Comparison of ENCODE assay signal across 27 cellular contexts in the genomic region with DNA sequence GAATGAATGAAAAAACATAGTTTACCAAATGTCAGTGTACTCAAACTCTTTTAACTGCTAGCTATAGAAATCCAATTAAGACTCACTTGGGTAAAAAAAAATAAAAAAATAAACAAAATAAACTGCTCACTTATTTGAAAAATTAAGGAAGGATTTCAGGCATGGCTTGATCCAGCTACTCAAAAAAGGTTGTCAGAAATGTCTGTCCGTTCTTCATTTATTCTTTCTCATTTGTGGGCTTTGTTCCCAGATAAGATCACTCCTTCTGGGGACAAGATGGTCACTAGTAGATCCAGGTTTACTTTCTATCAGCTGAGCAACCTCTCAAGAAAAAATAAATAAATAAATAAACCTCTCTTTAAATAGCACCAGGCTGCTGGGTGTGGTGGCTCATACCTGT.
"Had no signal": no experiment of that assay in that cellular context is flagged by ENCODE, and none has a peak within 500 bp of the region (broad histone marks: within the 10 kb centered on the region; RNA-seq: fewer than 3 reads in every experiment).

No MANE protein-coding gene starts in this region.

- H3K4me3 ChIP-seq: stomach, suprapubic skin, testis, thoracic aorta, thyroid gland, tibial artery, tibial nerve, transverse colon, upper lobe of left lung, upper lobe of right lung, uterus, vagina had no signal

- H3K4me1 ChIP-seq: stomach, suprapubic skin, testis, thyroid gland, tibial artery, transverse colon, upper lobe of left lung, upper lobe of right lung, uterus, vagina had no signal

- H3K9me3 ChIP-seq: stomach, suprapubic skin, testis, thoracic aorta, thyroid gland, tibial artery, tibial nerve, transverse colon, upper lobe of left lung, upper lobe of right lung, uterus, vagina had no signal

- H3K36me3 ChIP-seq: stomach, suprapubic skin, thoracic aorta, thyroid gland, tibial artery, tibial nerve, transverse colon, upper lobe of left lung, upper lobe of right lung, uterus, vagina had no signal

- DNase-seq: stimulated activated CD4-positive, alpha-beta T cell treated with anti-CD3 and anti-CD28 coated beads, Interleukin-2, amount 100 ng/mL, for 48 hours; stimulated activated CD4-positive, alpha-beta T cell treated with anti-CD3 and anti-CD28 coated beads, Interleukin-4, amount 100 ng/mL, for 1 hour; stimulated activated CD4-positive, alpha-beta T cell treated with anti-CD3 and anti-CD28 coated beads, Interleukin-4, amount 100 ng/mL, for 24 hours; stimulated activated CD4-positive, alpha-beta T cell treated with anti-CD3 and anti-CD28 coated beads, Interleukin-4, amount 100 ng/mL, for 4 hours; stimulated activated CD8-positive, alpha-beta memory T cell treated with anti-CD3 and anti-CD28 coated beads, Interleukin-4, amount 100 ng/mL, for 48 hours; stimulated activated naive B cell treated with anti-CD40 and anti-IgM and Interleukin-4, amounts not matched to agents 10 μg/mL and 1 μg/mL and 100 μg/mL, for 72 hours; stimulated activated naive CD4-positive, alpha-beta T cell; stimulated activated naive CD4-positive, alpha-beta T cell treated with Interleukin-2 at 50 U/mL for 16 hours; stimulated activated naive CD8-positive, alpha-beta T cell treated with anti-CD3 and anti-CD28 coated beads, Interleukin-15, amount 100 ng/mL, for 72 hours; stimulated activated naive CD8-positive, alpha-beta T cell treated with anti-CD3 and anti-CD28 coated beads, Interleukin-15, Interleukin-2, amounts not matched to agents 100 U/mL and 50 U/mL, for 24 hours; stomach; substantia nigra; testis; thyroid gland; tibial artery; transverse colon; trophoblast cell; upper lobe of left lung; upper lobe of right lung; uterus had no signal

- FAIRE-seq: urothelium cell line had no signal

- H3K27ac ChIP-seq: stomach, suprapubic skin, testis, thoracic aorta, thyroid gland, tibial artery, tibial nerve, transverse colon, upper lobe of left lung, upper lobe of right lung, uterus, vagina had no signal

- ATAC-seq: stimulated activated effector memory CD8-positive, alpha-beta T cell treated with anti-CD3 and anti-CD28 coated beads, Interleukin-12 subunit alpha, Interleukin-12 subunit beta, amount 100 ng/mL, for 72 hours; stimulated activated memory B cell treated with anti-CD40 and anti-IgM and Interleukin-4, amounts not matched to agents 10 μg/mL and 1 μg/mL and 100 μg/mL, for 72 hours; stimulated activated naive B cell treated with anti-CD40 and anti-IgM and Interleukin-4, amounts not matched to agents 10 μg/mL and 1 μg/mL and 100 μg/mL, for 72 hours; stimulated activated naive CD8-positive, alpha-beta T cell treated with anti-CD3 and anti-CD28 coated beads, Interleukin-15, amount 100 ng/mL, for 72 hours; stimulated activated naive CD8-positive, alpha-beta T cell treated with anti-CD3 and anti-CD28 coated beads, Interleukin-15, Interleukin-2, amounts not matched to agents 100 U/mL and 50 U/mL, for 24 hours; upper lobe of right lung had no signal

- H3K27me3 ChIP-seq: stomach, suprapubic skin, testis, thyroid gland, tibial artery, tibial nerve, transverse colon, upper lobe of left lung, upper lobe of right lung, uterus, vagina had no signal
